In genomic region chr11:11916981-11917399, GRCh38 we compare ENCODE assay signal across 11 cellular contexts.
DNase-seq lines count a peak whose midpoint lies in the region; ATAC-seq lines count a peak whose summit lies in the region.
"Had no signal": no experiment of that assay in that cellular context is flagged by ENCODE, and none has a peak within 500 bp of the region (broad histone marks: within the 10 kb centered on the region; RNA-seq: fewer than 3 reads in every experiment).

No MANE protein-coding gene starts in this region.

- H3K27me3 Mint-ChIP-seq in activated CD4-positive, alpha-beta T cell treated with anti-CD3 and anti-CD28 coated beads for 36 hours: no peaks in the 10 kb centered on the region
- no peaks in the 10 kb centered on the region for H3K27me3 Mint-ChIP-seq in activated T-helper 1 cell treated with anti-CD3 and anti-CD28 coated beads, Interleukin-12 subunit alpha, Interleukin-12 subunit beta, Interleukin-2, Interleukin-4 antibody, amounts not matched to agents 30 ng/mL and 10 ng/mL and 1 ng/mL, durations not matched to agents 14 hours and 24 hours and 36 hours (ENCODE audit: insufficient read depth)
- H3K27me3 Mint-ChIP-seq: T-cell had no signal

- no peak overlapping the region for H3K4me3 ChIP-seq in skeletal muscle tissue (ENCODE audit: low read length in 3 of 3)

- H3K36me3 Mint-ChIP-seq in activated CD4-positive, alpha-beta T cell treated with anti-CD3 and anti-CD28 coated beads for 36 hours (ENCODE audit: low read depth): peaks cover 7% of the 10 kb centered on the region
- H3K36me3 Mint-ChIP-seq in activated T-helper 1 cell treated with anti-CD3 and anti-CD28 coated beads, Interleukin-12 subunit alpha, Interleukin-12 subunit beta, Interleukin-2, Interleukin-4 antibody, amounts not matched to agents 30 ng/mL and 10 ng/mL and 1 ng/mL, durations not matched to agents 14 hours and 24 hours and 36 hours (ENCODE audit: low read depth): peaks cover 24% of the 10 kb centered on the region

- no peak overlapping the region for H3K9ac ChIP-seq in skeletal muscle tissue (ENCODE audit: low read depth in 1 of 3, low read length in 3 of 3)

- H3K27ac ChIP-seq in skeletal muscle tissue (ENCODE audit: low read depth, low read length): peak overlapping the region; percentile 27

- H3K27ac Mint-ChIP-seq in activated CD4-positive, alpha-beta T cell treated with anti-CD3 and anti-CD28 coated beads for 36 hours: peak overlapping the region; percentile 23
- no peak overlapping the region for H3K27ac Mint-ChIP-seq in activated T-helper 1 cell treated with anti-CD3 and anti-CD28 coated beads, Interleukin-12 subunit alpha, Interleukin-12 subunit beta, Interleukin-2, Interleukin-4 antibody, amounts not matched to agents 30 ng/mL and 10 ng/mL and 1 ng/mL, durations not matched to agents 14 hours and 24 hours and 36 hours

- H3K9me3 Mint-ChIP-seq in activated CD4-positive, alpha-beta T cell treated with anti-CD3 and anti-CD28 coated beads for 36 hours (ENCODE audit: low read depth): no peaks in the 10 kb centered on the region
- no peaks in the 10 kb centered on the region for H3K9me3 Mint-ChIP-seq in activated T-helper 1 cell treated with anti-CD3 and anti-CD28 coated beads, Interleukin-12 subunit alpha, Interleukin-12 subunit beta, Interleukin-2, Interleukin-4 antibody, amounts not matched to agents 30 ng/mL and 10 ng/mL and 1 ng/mL, durations not matched to agents 14 hours and 24 hours and 36 hours
- H3K9me3 Mint-ChIP-seq: activated T-cell treated with anti-CD3 and anti-CD28 coated beads, Interleukin-2, amount 50 U/mL, for 4 hours; T-cell had no signal

- H3K9me3 ChIP-seq in skeletal muscle tissue (ENCODE audit: control insufficient read depth in 3 of 3, low read length in 3 of 3): no peaks in the 10 kb centered on the region

- H3K36me3 ChIP-seq in skeletal muscle tissue (ENCODE audit: control insufficient read depth in 3 of 3, insufficient read depth in 3 of 3, low read length in 3 of 3): peaks cover 0 to 8% (median 4%) of the 10 kb centered on the region in 3 donors

- H3K27me3 ChIP-seq in skeletal muscle tissue (ENCODE audit: control insufficient read depth in 3 of 3, insufficient read depth in 3 of 3, low read length in 3 of 3): no peaks in the 10 kb centered on the region

- intact Hi-C loops in activated CD4-positive, alpha-beta T cell treated with anti-CD3 and anti-CD28 coated beads for 36 hours (cut with DNase I, micrococcal nuclease): no loop called here
- intact Hi-C loops in left cardiac atrium (cut with DNase I): no loop called here
- intact Hi-C loops in activated T-helper 1 cell treated with anti-CD3 and anti-CD28 coated beads, Interleukin-12 subunit alpha, Interleukin-12 subunit beta, Interleukin-2, Interleukin-4 antibody, amounts not matched to agents 30 ng/mL and 10 ng/mL and 1 ng/mL, durations not matched to agents 14 hours and 24 hours and 36 hours (cut with micrococcal nuclease): no loop called here

- H3K4me1 Mint-ChIP-seq in activated CD4-positive, alpha-beta T cell treated with anti-CD3 and anti-CD28 coated beads for 36 hours: no peaks in the 10 kb centered on the region
- no peaks in the 10 kb centered on the region for H3K4me1 Mint-ChIP-seq in activated T-helper 1 cell treated with anti-CD3 and anti-CD28 coated beads, Interleukin-12 subunit alpha, Interleukin-12 subunit beta, Interleukin-2, Interleukin-4 antibody, amounts not matched to agents 30 ng/mL and 10 ng/mL and 1 ng/mL, durations not matched to agents 14 hours and 24 hours and 36 hours (ENCODE audit: low read depth)

- CTCF ChIA-PET in activated CD4-positive, alpha-beta T cell treated with anti-CD3 and anti-CD28 coated beads for 36 hours (lab: Charles Lee): no interaction called here

- no peak for DNase-seq in activated CD4-positive, alpha-beta T cell treated with anti-CD3 and anti-CD28 coated beads for 36 hours
- DNase-seq in activated CD4-positive, alpha-beta T cell treated with anti-CD3 and anti-CD28 coated beads, Interleukin-2, amount 50 U/mL, for 1 hour: no peak
- DNase-seq in amniotic epithelial cell (ENCODE audit: low read depth) (peak; percentile 89), left cardiac atrium (no peak), left lobe of liver (ENCODE audit: low spot score) (no peak)
- DNase-seq in activated T-helper 1 cell treated with anti-CD3 and anti-CD28 coated beads, Interleukin-12 subunit alpha, Interleukin-12 subunit beta, Interleukin-2, Interleukin-4 antibody, amounts not matched to agents 30 ng/mL and 10 ng/mL and 1 ng/mL, durations not matched to agents 14 hours and 24 hours and 36 hours (ENCODE audit: low spot score): no peak
- DNase-seq: activated T-cell treated with anti-CD3 and anti-CD28 coated beads, Interleukin-2, amount 50 U/mL, for 4 hours; NCI-H2029 treated with DMSO at 0.1 percent for 48 hours; T-cell had no signal

- POLR2A ChIA-PET in activated CD4-positive, alpha-beta T cell treated with anti-CD3 and anti-CD28 coated beads for 36 hours (lab: Charles Lee): no interaction called here

- H3K4me1 ChIP-seq in skeletal muscle tissue (ENCODE audit: control insufficient read depth in 3 of 3, insufficient read depth in 3 of 3, low read length in 3 of 3): peaks cover 0 to 7% (median 0%) of the 10 kb centered on the region in 3 donors

- ATAC-seq in activated CD4-positive, alpha-beta T cell treated with anti-CD3 and anti-CD28 coated beads for 36 hours: no peak
- ATAC-seq in left cardiac atrium (peak; percentile 57 to 88), HG03139 (IDR thresholded peaks at IDR 0.05; ENCODE audit: unreplicated experiment) (no peak), left lobe of liver (no peak)
- ATAC-seq: activated T-cell treated with anti-CD3 and anti-CD28 coated beads, Interleukin-2, amount 50 U/mL, for 4 hours; T-cell had no signal

- H3K4me3 Mint-ChIP-seq in activated CD4-positive, alpha-beta T cell treated with anti-CD3 and anti-CD28 coated beads for 36 hours: no peak overlapping the region
- H3K4me3 Mint-ChIP-seq in activated T-helper 1 cell treated with anti-CD3 and anti-CD28 coated beads, Interleukin-12 subunit alpha, Interleukin-12 subunit beta, Interleukin-2, Interleukin-4 antibody, amounts not matched to agents 30 ng/mL and 10 ng/mL and 1 ng/mL, durations not matched to agents 14 hours and 24 hours and 36 hours: no peak overlapping the region
- H3K4me3 Mint-ChIP-seq: activated T-cell treated with anti-CD3 and anti-CD28 coated beads, Interleukin-2, amount 50 U/mL, for 4 hours; T-cell had no signal

Comparison
In these comparisons a context has a peak if more than half of its experiments do, and no peak if none do; other contexts are left out.
1. ATAC-seq: peak in left cardiac atrium (2 of 2); none in activated CD4-positive, alpha-beta T cell treated with anti-CD3 and anti-CD28 coated beads for 36 hours (single experiment), HG03139 (single experiment) and left lobe of liver (single experiment).